Comparison of ENCODE assay signal across 8 cellular contexts in genomic region chr3:197737749-197738462, GRCh38. TPM values are rescaled to one million over a fixed set of nuclear protein-coding genes. Genes with fewer than 3 reads are reported as not detected.
DNase-seq lines count a peak whose midpoint lies in the region; ATAC-seq and TF ChIP-seq lines count a peak whose summit lies in the region.
"Had no signal": no experiment of that assay in that cellular context is flagged by ENCODE, and none has a peak within 500 bp of the region (broad histone marks: within the 10 kb centered on the region; RNA-seq: fewer than 3 reads in every experiment).

No MANE protein-coding gene starts in this region.

- H3K9me3 ChIP-seq in hepatocyte (ENCODE audit: low read depth), result no peaks in the 10 kb centered on the region

- H3K36me3 ChIP-seq in hepatocyte (replicated peaks; ENCODE audit: insufficient read depth, low read depth), result no peaks in the 10 kb centered on the region

- peak overlapping the region; percentile 42 for H3K4me3 ChIP-seq in hepatocyte

- DNase-seq in HFFc6 (no peak), hepatocyte (ENCODE audit: low spot score) (no peak), KBM-7 (no peak), cerebellum (ENCODE audit: low spot score) (no peak), NCI-H345 treated with DMSO at 0.1 percent for 48 hours (lab: John Stamatoyannopoulos, UW; ENCODE audit: unreplicated experiment) (no peak)
- DNase-seq: NCI-H187 treated with DMSO at 0.1 percent for 48 hours had no signal

- WGBS in hepatocyte (ENCODE audit: low lambda C conversion rate, missing lambda C conversion rate), result 77% methylated on average over 11 of the region's 11 CpGs

- ATAC-seq in stimulated activated memory B cell treated with anti-CD40 and anti-IgM and Interleukin-4, amounts not matched to agents 10 μg/mL and 1 μg/mL and 100 μg/mL, for 72 hours, result no peak

- H3K4me1 Mint-ChIP-seq in HFFc6 (ENCODE audit: low read depth), result peaks cover 37% of the 10 kb centered on the region
- peaks cover 37% of the 10 kb centered on the region for H3K4me1 Mint-ChIP-seq in stimulated activated memory B cell treated with anti-CD40 and anti-IgM and Interleukin-4, amounts not matched to agents 10 μg/mL and 1 μg/mL and 100 μg/mL, for 72 hours

- TF ChIP-seq CTCF in HFFc6 (IDR thresholded peaks at IDR 0.05) (no peak), VCaP (conservative IDR thresholded peaks at IDR 0.05) (no peak), hepatocyte (IDR thresholded peaks at IDR 0.05; ENCODE audit: poor library complexity) (no peak)

- peak overlapping the region; percentile 75 for H3K4me2 ChIP-seq in hepatocyte

- peak overlapping the region; percentile 63 for H2AFZ ChIP-seq in hepatocyte

- peak overlapping the region; percentile 79 for H3K27ac Mint-ChIP-seq in HFFc6
- peak overlapping the region; percentile 81 for H3K27ac Mint-ChIP-seq in stimulated activated memory B cell treated with anti-CD40 and anti-IgM and Interleukin-4, amounts not matched to agents 10 μg/mL and 1 μg/mL and 100 μg/mL, for 72 hours

- peaks cover 27% of the 10 kb centered on the region for H3K79me2 ChIP-seq in hepatocyte

- H3K27me3 Mint-ChIP-seq in HFFc6 (ENCODE audit: insufficient read depth), result no peaks in the 10 kb centered on the region; the same call in 1 of the 2 replicates
- H3K27me3 Mint-ChIP-seq in stimulated activated memory B cell treated with anti-CD40 and anti-IgM and Interleukin-4, amounts not matched to agents 10 μg/mL and 1 μg/mL and 100 μg/mL, for 72 hours, result no peaks in the 10 kb centered on the region

- peak overlapping the region; percentile 92 for H3K4me3 Mint-ChIP-seq in HFFc6
- peak overlapping the region; percentile 93 for H3K4me3 Mint-ChIP-seq in stimulated activated memory B cell treated with anti-CD40 and anti-IgM and Interleukin-4, amounts not matched to agents 10 μg/mL and 1 μg/mL and 100 μg/mL, for 72 hours

- no peaks in the 10 kb centered on the region for H4K20me1 ChIP-seq in hepatocyte (ENCODE audit: insufficient read depth, poor library complexity, severe bottlenecking)

- peak overlapping the region; percentile 79 for H3K27ac ChIP-seq in VCaP
- peak overlapping the region; percentile 66 for H3K27ac ChIP-seq in hepatocyte

- no peaks in the 10 kb centered on the region for H3K9me3 Mint-ChIP-seq in HFFc6
- no peaks in the 10 kb centered on the region for H3K9me3 Mint-ChIP-seq in stimulated activated memory B cell treated with anti-CD40 and anti-IgM and Interleukin-4, amounts not matched to agents 10 μg/mL and 1 μg/mL and 100 μg/mL, for 72 hours

- peaks cover 6% of the 10 kb centered on the region for H3K4me1 ChIP-seq in hepatocyte (ENCODE audit: insufficient read depth)

- H3K27me3 ChIP-seq in hepatocyte, result no peaks in the 10 kb centered on the region

- no peaks in the 10 kb centered on the region for H3K9me2 ChIP-seq in hepatocyte (replicated peaks; ENCODE audit: insufficient read depth)

- H3K36me3 Mint-ChIP-seq in HFFc6 (ENCODE audit: low read depth), result peaks cover 4% of the 10 kb centered on the region; the same call in 1 of the 2 replicates
- H3K36me3 Mint-ChIP-seq in stimulated activated memory B cell treated with anti-CD40 and anti-IgM and Interleukin-4, amounts not matched to agents 10 μg/mL and 1 μg/mL and 100 μg/mL, for 72 hours, result peaks cover 10% of the 10 kb centered on the region

- in situ Hi-C loops in KBM-7 (cut with MboI; ENCODE audit: low pct_unique_long_range_greater_than_20kb, low sequenced_read_pairs), result no loop called here

RNA-seq across cellular contexts. Expression of gene RUBCN, which starts 1.2 kb away (rescaled TPM):
- total RNA-seq in HFFc6 (2021; fragmentation: NEBNext Ultra II Directional; extraction: Animal tissue kit (Norgen Biotek cat#: 25700)), result 10 to 100 TPM; 27.0 to 30.4 (median 29.4) TPM
- 7.2 and 8.5 TPM in 2 replicates for total RNA-seq in hepatocyte
- 11.0 and 12.8 TPM in 2 replicates for polyA plus RNA-seq in hepatocyte
- 19.2 TPM for total RNA-seq in cerebellum

RNA-seq across cellular contexts. Expression of gene FYTTD1, which starts 11.8 kb away (rescaled TPM):
- 10 to 100 TPM; 53.3 to 71.7 (median 60.9) TPM for total RNA-seq in HFFc6 (2021; fragmentation: NEBNext Ultra II Directional; extraction: Animal tissue kit (Norgen Biotek cat#: 25700))
- total RNA-seq in hepatocyte (43.2 and 51.0 TPM in 2 replicates), cerebellum (44.1 TPM)
- polyA plus RNA-seq in hepatocyte, result 24.2 and 32.1 TPM in 2 replicates

RNA-seq across cellular contexts. Expression of gene LRCH3, which starts 53.1 kb away (rescaled TPM):
- 10 to 100 TPM; 39.4 to 44.7 (median 41.0) TPM for total RNA-seq in HFFc6 (2021; fragmentation: NEBNext Ultra II Directional; extraction: Animal tissue kit (Norgen Biotek cat#: 25700))
- total RNA-seq in hepatocyte (38.5 and 43.9 TPM in 2 replicates), cerebellum (100 TPM)
- 18.0 and 22.5 TPM in 2 replicates for polyA plus RNA-seq in hepatocyte
